In the genomic region with DNA sequence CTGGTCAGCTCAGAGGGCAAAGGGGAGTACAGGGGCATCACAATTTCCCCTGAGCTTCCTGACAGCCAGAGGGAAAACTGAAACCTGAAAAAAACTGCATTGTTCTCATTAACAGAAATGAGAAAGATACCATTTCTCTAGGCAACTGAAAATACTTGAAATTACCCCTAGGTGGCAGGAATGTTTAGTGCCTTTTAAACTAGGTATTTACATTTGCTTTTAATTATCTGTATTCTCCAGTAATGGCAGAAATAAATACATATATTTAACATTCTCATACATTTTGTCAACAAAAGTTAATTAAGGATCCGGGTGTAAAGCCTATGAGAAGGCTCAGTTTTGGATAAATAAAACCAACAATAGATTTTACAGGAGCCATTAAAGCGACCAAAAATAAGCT, we compare ENCODE assay signal across 8 cellular contexts. TPM values are rescaled to one million over a fixed set of nuclear protein-coding genes. Genes with fewer than 3 reads are reported as not detected.
DNase-seq lines count a peak whose midpoint lies in the region; ATAC-seq, FAIRE-seq and TF ChIP-seq lines count a peak whose summit lies in the region.

No MANE protein-coding gene starts in this region.

- DNase-seq in AG08396 (ENCODE audit: low spot score) (peak; percentile 37), HCEC 1CT (peak; percentile 43), keratinocyte (ENCODE audit: low read depth, low spot score) (no peak), NCI-H187 (lab: John Stamatoyannopoulos, UW) (no peak)
- DNase-seq in stimulated activated CD4-positive, alpha-beta T cell treated with anti-CD3 and anti-CD28 coated beads, Interleukin-1b, Interleukin-23, amount 100 ng/mL, for 48 hours, result no peak

- H3K36me3 ChIP-seq in keratinocyte (ENCODE audit: control insufficient read depth in 2 of 2, extremely low read depth in 1 of 2, insufficient read depth in 2 of 2, low read length in 2 of 2), result peaks cover 27% of the 10 kb centered on the region in 2 experiments

- no peak overlapping the region for H3K4me2 ChIP-seq in keratinocyte (ENCODE audit: control insufficient read depth, extremely low read depth, insufficient read depth, low read depth, low read length)

- FAIRE-seq in TTC549 (lab: Jason Lieb, UNC) (peak; percentile 84), keratinocyte (lab: Jason Lieb, UNC) (no peak)

- no peaks in the 10 kb centered on the region for H3K9me1 ChIP-seq in keratinocyte (ENCODE audit: control insufficient read depth, extremely low read depth, insufficient read depth, low read length)

- no peak overlapping the region for H3K4me3 ChIP-seq in keratinocyte (ENCODE audit: control insufficient read depth in 2 of 3, extremely low read depth in 1 of 3, insufficient read depth in 2 of 3, low read depth in 1 of 3, low read length in 3 of 3)

- no peaks in the 10 kb centered on the region for H3K4me1 ChIP-seq in keratinocyte (ENCODE audit: control insufficient read depth, extremely low read depth, insufficient read depth, low read length)

- H3K27me3 ChIP-seq in keratinocyte (ENCODE audit: control insufficient read depth, extremely low read depth, insufficient read depth, low read length), result no peaks in the 10 kb centered on the region

- H3K27ac ChIP-seq in keratinocyte (ENCODE audit: control insufficient read depth, insufficient read depth, low read length), result no peak overlapping the region

- H4K20me1 ChIP-seq in keratinocyte (ENCODE audit: control insufficient read depth, extremely low read depth, insufficient read depth, low read length), result no peaks in the 10 kb centered on the region

- no peaks in the 10 kb centered on the region for H3K79me2 ChIP-seq in keratinocyte (ENCODE audit: control insufficient read depth, insufficient read depth, low read length)

- dilution Hi-C loops in keratinocyte (cut with MboI; ENCODE audit: extremely low pct_ligation_motif_present, low sequenced_read_pairs), result loop anchor here (25.0 kb wide), 1 partner anchor 176 kb away; no protein-coding TSS in a partner anchor

- ATAC-seq in GM21423 (IDR thresholded peaks at IDR 0.05; ENCODE audit: unreplicated experiment) (no peak), GM21515 (IDR thresholded peaks at IDR 0.05; ENCODE audit: unreplicated experiment) (no peak)

- H2AFZ ChIP-seq in keratinocyte (ENCODE audit: control insufficient read depth, low read length), result no peak overlapping the region

- H3K9ac ChIP-seq in keratinocyte (ENCODE audit: control insufficient read depth, extremely low read depth, insufficient read depth, low read length), result no peak overlapping the region

- no peaks in the 10 kb centered on the region for H3K9me3 ChIP-seq in keratinocyte (ENCODE audit: control insufficient read depth, low read depth, low read length)

- TF ChIP-seq CTCF in keratinocyte (optimal IDR thresholded peaks at IDR 0.05 in 1 of 3, IDR thresholded peaks at IDR 0.05 in 1 of 3, conservative IDR thresholded peaks at IDR 0.05 in 1 of 3; ENCODE audit: extremely low read depth in 1 of 3, insufficient read depth in 2 of 3, low read length in 3 of 3), result peak in 2 of 3 experiments; percentile 28 to 60

RNA-seq across cellular contexts. Expression of a gene that starts 34.5 kb away (rescaled TPM):
- polyA plus RNA-seq in keratinocyte, result 2,355 to 2,795 TPM (median 2,633 TPM) in 3 replicates
- 1,542 TPM for polyA plus RNA-seq in keratinocyte (2011; ENCODE audit: low read depth)
- 2,852 and 3,550 TPM in 2 replicates for polyA plus RNA-seq in keratinocyte (2011; cell fraction: cytosol; rRNA removed)
- 665 and 766 TPM in 2 replicates for polyA plus RNA-seq in keratinocyte (2011; cell fraction: nucleus; rRNA removed)
- 3,095 and 5,587 TPM in 2 replicates for polyA plus RNA-seq in keratinocyte (2012; ENCODE audit: low replicate concordance)
- polyA minus RNA-seq in keratinocyte, result 318 to 496 TPM (median 358 TPM) in 3 replicates
- polyA minus RNA-seq in keratinocyte (2011; cell fraction: cytosol; rRNA and poly(A)+ RNA removed), result 391 TPM
- 50.4 and 116 TPM in 2 replicates for polyA minus RNA-seq in keratinocyte (2011; cell fraction: nucleus; rRNA and poly(A)+ RNA removed)

Comparison
In these comparisons a context has a peak if more than half of its experiments do, and no peak if none do; other contexts are left out.
1. DNase-seq: peak in AG08396 (single experiment) and HCEC 1CT (single experiment); none in keratinocyte (single experiment), NCI-H187 (0 of 2) and stimulated activated CD4-positive, alpha-beta T cell treated with anti-CD3 and anti-CD28 coated beads, Interleukin-1b, Interleukin-23, amount 100 ng/mL, for 48 hours (single experiment).